In genomic region chr12:63955831-63956685, GRCh38 we compare ENCODE assay signal across 9 cellular contexts.
DNase-seq lines count a peak whose midpoint lies in the region; ATAC-seq and TF ChIP-seq lines count a peak whose summit lies in the region.
"Had no signal": no experiment of that assay in that cellular context is flagged by ENCODE, and none has a peak within 500 bp of the region (broad histone marks: within the 10 kb centered on the region; RNA-seq: fewer than 3 reads in every experiment).

No MANE protein-coding gene starts in this region.

- H4K20me1 ChIP-seq in OCI-LY3 (ENCODE audit: insufficient read depth, low read length) = no peaks in the 10 kb centered on the region

- H3K27ac ChIP-seq in OCI-LY3 (ENCODE audit: low read length) = peak overlapping the region; percentile 86
- peak overlapping the region in 1 of 2 donors; percentile 31 for H3K27ac ChIP-seq in prostate gland

- TF ChIP-seq CTCF in OCI-LY3 (IDR thresholded peaks at IDR 0.05; ENCODE audit: low read depth, low read length) (no peak), prostate gland (IDR thresholded peaks at IDR 0.05) (no peak)

- intact Hi-C loops in prostate gland (cut with DNase I) = no loop called here

- H3K4me3 ChIP-seq in OCI-LY3 (ENCODE audit: low read length) (peak overlapping the region; percentile 37), prostate gland (no peak overlapping the region)

- in situ Hi-C loops in G401 (cut with HindIII; ENCODE audit: low sequenced_read_pairs) = no loop called here

- DNase-seq in CD1c-positive myeloid dendritic cell (ENCODE audit: extremely low spot score) (peak; percentile 95), globus pallidus (ENCODE audit: low spot score) (peak; percentile 51), prostate gland (ENCODE audit: low spot score) (peak; percentile 24), HuH-7.5 (ENCODE audit: low spot score) (no peak), G401 (ENCODE audit: low spot score) (no peak), NCI-H524 treated with DMSO at 0.1 percent for 48 hours (lab: John Stamatoyannopoulos, UW) (no peak)
- DNase-seq: NCI-H345 had no signal

- no peaks in the 10 kb centered on the region for H3K79me2 ChIP-seq in OCI-LY3 (ENCODE audit: low read length)

- H3K9ac ChIP-seq in OCI-LY3 (ENCODE audit: low read length) = peak overlapping the region; percentile 46

- TF ChIP-seq POLR2A in prostate gland (IDR thresholded peaks at IDR 0.05) = no peak

- no peak overlapping the region for H2AFZ ChIP-seq in OCI-LY3 (ENCODE audit: low read depth, low read length)

- peaks cover 64% of the 10 kb centered on the region for H3K4me1 ChIP-seq in OCI-LY3 (ENCODE audit: low read length)
- H3K4me1 ChIP-seq in prostate gland (replicated peaks) = no peaks in the 10 kb centered on the region

- H3K36me3 ChIP-seq in OCI-LY3 (replicated peaks; ENCODE audit: low read depth, low read length) = no peaks in the 10 kb centered on the region
- H3K36me3 ChIP-seq in prostate gland = no peaks in the 10 kb centered on the region

- H3K9me3 ChIP-seq in OCI-LY3 (ENCODE audit: insufficient read depth, low read length) (no peaks in the 10 kb centered on the region), prostate gland (no peaks in the 10 kb centered on the region)

- no peak for ATAC-seq in GM18873 (IDR thresholded peaks at IDR 0.05; ENCODE audit: low FRiP score, unreplicated experiment)

- H3K27me3 ChIP-seq in OCI-LY3 (ENCODE audit: low read depth, low read length) = no peaks in the 10 kb centered on the region
- H3K27me3 ChIP-seq in prostate gland (replicated peaks; ENCODE audit: insufficient read depth) = no peaks in the 10 kb centered on the region

- WGBS in prostate gland = 49% methylated on average over 9 of the region's 9 CpGs

- H3K4me2 ChIP-seq in OCI-LY3 (ENCODE audit: low read length) = peak overlapping the region; percentile 69

Comparison
In these comparisons a context has a peak if more than half of its experiments do, and no peak if none do; other contexts are left out.
1. DNase-seq: peak in CD1c-positive myeloid dendritic cell (single experiment), globus pallidus (single experiment) and prostate gland (single experiment); none in HuH-7.5 (single experiment), G401 (single experiment) and NCI-H524 treated with DMSO at 0.1 percent for 48 hours (single experiment).